31 cellular contexts compared by ENCODE assay signal in genomic region chr15:46938169-46938568, GRCh38.
"Had no signal": no experiment of that assay in that cellular context is flagged by ENCODE, and none has a peak within 500 bp of the region (broad histone marks: within the 10 kb centered on the region; RNA-seq: fewer than 3 reads in every experiment).

No MANE protein-coding gene starts in this region.

- H3K9me3 ChIP-seq: ascending aorta, breast epithelium, colonic mucosa, esophagus squamous epithelium, gastroesophageal sphincter, heart right ventricle had no signal

- H3K4me3 ChIP-seq: ascending aorta, breast epithelium, cardiac muscle cell, colonic mucosa, esophagus squamous epithelium, gastroesophageal sphincter, heart right ventricle had no signal

- H3K27ac ChIP-seq: ascending aorta, breast epithelium, cardiac muscle cell, colonic mucosa, epithelial cell of prostate, esophagus squamous epithelium, gastroesophageal sphincter, heart right ventricle, WERI-Rb-1 had no signal

- DNase-seq: activated B cell treated with CpG ODN at 0.5 μM for 24 hours; activated CD4-positive, alpha-beta T cell treated with anti-CD3 and anti-CD28 coated beads for 48 hours; activated CD4-positive, alpha-beta T cell treated with anti-CD3 and anti-CD28 coated beads, Interleukin-2, amount 50 U/mL, for 1 hour; activated CD4-positive, alpha-beta T cell treated with anti-CD3 and anti-CD28 coated beads, Interleukin-2, amount 50 U/mL, for 48 hours; activated CD8-positive, alpha-beta memory T cell treated with anti-CD3 and anti-CD28 coated beads, Interleukin-2, amount 10 ng/mL, durations not matched to agents 7 days and 5 days; activated CD8-positive, alpha-beta memory T cell treated with anti-CD3 and anti-CD28 coated beads, Interleukin-2, amount 50 U/mL, for 48 hours; activated CD8-positive, alpha-beta T cell treated with anti-CD3 and anti-CD28 coated beads for 36 hours; activated gamma-delta T cell; activated naive CD4-positive, alpha-beta T cell; activated naive CD4-positive, alpha-beta T cell treated with anti-CD3 and anti-CD28 coated beads, Interleukin-2, amount 10 ng/mL, durations not matched to agents 7 days and 5 days; activated naive CD8-positive, alpha-beta T cell treated with anti-CD3 and anti-CD28 coated beads, Interleukin-2, amount 10 ng/mL, durations not matched to agents 7 days and 5 days; activated T-cell treated with anti-CD3 and anti-CD28 coated beads for 4 hours; activated T-cell treated with anti-CD3 and anti-CD28 coated beads, Interleukin-2, amount 50 U/mL, for 24 hours; activated T-cell treated with anti-CD3 and anti-CD28 coated beads, Interleukin-2, amount 50 U/mL, for 72 hours; central memory CD4-positive, alpha-beta T cell; cerebellar nuclear complex; colonic mucosa; effector CD8-positive, alpha-beta T cell; esophagus squamous epithelium; foreskin melanocyte; heart right ventricle; T-helper 17 cell; T1000; WERI-Rb-1 had no signal

- H3K36me3 ChIP-seq: ascending aorta, cardiac muscle cell, colonic mucosa, esophagus squamous epithelium, gastroesophageal sphincter, heart right ventricle, WERI-Rb-1 had no signal

- H3K27me3 ChIP-seq: ascending aorta, breast epithelium, cardiac muscle cell, colonic mucosa, esophagus squamous epithelium, gastroesophageal sphincter, heart right ventricle had no signal

- H3K4me1 ChIP-seq: ascending aorta, breast epithelium, colonic mucosa, esophagus squamous epithelium, gastroesophageal sphincter, heart right ventricle had no signal

- ATAC-seq: activated CD4-positive, CD25-positive, alpha-beta regulatory T cell treated with anti-CD3 and anti-CD28 coated beads, Interleukin-2, amount 50 U/mL, for 24 hours; activated CD8-positive, alpha-beta memory T cell treated with anti-CD3 and anti-CD28 coated beads, Interleukin-2, amount 10 ng/mL, durations not matched to agents 7 days and 5 days; activated CD8-positive, alpha-beta T cell treated with anti-CD3 and anti-CD28 coated beads for 36 hours; activated naive CD4-positive, alpha-beta T cell treated with anti-CD3 and anti-CD28 coated beads, Interleukin-2, amount 50 U/mL, for 72 hours; activated T-cell treated with anti-CD3 and anti-CD28 coated beads, Interleukin-2, amount 50 U/mL, for 72 hours; gastroesophageal sphincter; heart right ventricle; T-helper 17 cell had no signal
